8 cellular contexts compared by ENCODE assay signal in genomic region chr6:30544666-30545272, GRCh38. TPM values are rescaled to one million over a fixed set of nuclear protein-coding genes. Genes with fewer than 3 reads are reported as not detected.
DNase-seq lines count a peak whose midpoint lies in the region; ATAC-seq and TF ChIP-seq lines count a peak whose summit lies in the region.

No MANE protein-coding gene starts in this region.

- H3K4me1 ChIP-seq in CD4-positive, CD25-positive, alpha-beta regulatory T cell (ENCODE audit: control insufficient read depth, insufficient read depth, low read length, poor library complexity, severe bottlenecking) = peaks cover 35% of the 10 kb centered on the region
- H3K4me1 ChIP-seq in adipocyte (ENCODE audit: control insufficient read depth, insufficient read depth, low read length) = peaks cover 15% of the 10 kb centered on the region
- peaks cover 28% of the 10 kb centered on the region for H3K4me1 ChIP-seq in left ventricle myocardium inferior
- H3K4me1 ChIP-seq in sigmoid colon = peaks cover 0 to 9% (median 6%) of the 10 kb centered on the region in 4 donors

- no peaks in the 10 kb centered on the region for H3K27me3 Mint-ChIP-seq in CD4-positive, CD25-positive, alpha-beta regulatory T cell

- 34 to 48% methylated on average over 6 of the region's 6 CpGs for WGBS in sigmoid colon, 2 donors

- peak; percentile 62 for TF ChIP-seq CTCF in GM13977 (IDR thresholded peaks at IDR 0.05; ENCODE audit: extremely low read depth, insufficient read depth, missing control alignments)
- peak; percentile 86 for TF ChIP-seq CTCF in left ventricle myocardium inferior (IDR thresholded peaks at IDR 0.05; ENCODE audit: borderline replicate concordance)
- peak; percentile 27 to 76 (median 74) for TF ChIP-seq CTCF in sigmoid colon (IDR thresholded peaks at IDR 0.05)

- DNase-seq in CD4-positive, CD25-positive, alpha-beta regulatory T cell = peak in 2 of 3 donors; percentile 57 to 68
- DNase-seq in GM13977 (ENCODE audit: low spot score) (peak; percentile 56), NCI-H226 (peak; percentile 40), adipocyte (ENCODE audit: low read depth) (peak; percentile 91), left ventricle myocardium inferior (no peak), sigmoid colon (no peak)

- H3K27ac ChIP-seq in CD4-positive, CD25-positive, alpha-beta regulatory T cell (ENCODE audit: insufficient read depth, low read length, poor library complexity, severe bottlenecking) = peak overlapping the region; percentile 64
- H3K27ac ChIP-seq in left ventricle myocardium inferior (replicated peaks) (peak overlapping the region; percentile 21), sigmoid colon (no peak overlapping the region)

- H3K9me3 ChIP-seq in CD4-positive, CD25-positive, alpha-beta regulatory T cell (ENCODE audit: control insufficient read depth in 2 of 2, low read length in 2 of 2) = no peaks in the 10 kb centered on the region
- no peaks in the 10 kb centered on the region for H3K9me3 ChIP-seq in adipocyte (ENCODE audit: control insufficient read depth, low read length)
- no peaks in the 10 kb centered on the region for H3K9me3 ChIP-seq in left ventricle myocardium inferior (replicated peaks)
- H3K9me3 ChIP-seq in sigmoid colon = no peaks in the 10 kb centered on the region

- peaks cover 17% of the 10 kb centered on the region for H3K36me3 Mint-ChIP-seq in CD4-positive, CD25-positive, alpha-beta regulatory T cell

- ATAC-seq in CD4-positive, CD25-positive, alpha-beta regulatory T cell (ENCODE audit: low read depth in 2 of 2) = peak; percentile 36 to 45
- no peak for ATAC-seq in GM21786 (IDR thresholded peaks at IDR 0.05; ENCODE audit: unreplicated experiment)
- ATAC-seq in GM21576 (IDR thresholded peaks at IDR 0.05; ENCODE audit: unreplicated experiment) = no peak

- no peaks in the 10 kb centered on the region for H3K9me3 Mint-ChIP-seq in CD4-positive, CD25-positive, alpha-beta regulatory T cell

- peak overlapping the region; percentile 78 to 86 (median 83) for H3K27ac Mint-ChIP-seq in CD4-positive, CD25-positive, alpha-beta regulatory T cell

- TF ChIP-seq POLR2A in sigmoid colon (IDR thresholded peaks at IDR 0.05) = no peak

- intact Hi-C loops in left ventricle myocardium inferior (cut with micrococcal nuclease) = loop anchor here (2.0 kb wide), 1 partner anchor 62 kb away; no protein-coding TSS in a partner anchor
- intact Hi-C loops in sigmoid colon (cut with DNase I) = loop anchor here (5.0 to 10.0 kb wide), 2 partner anchors 53 to 200 kb away; partner anchors contain the start of gene RPP21

- H3K9ac ChIP-seq in adipocyte (ENCODE audit: low read length) = no peak overlapping the region

- no peak for TF ChIP-seq EP300 in sigmoid colon (IDR thresholded peaks at IDR 0.05)

- peak overlapping the region; percentile 64 to 80 (median 69) for H3K4me3 Mint-ChIP-seq in CD4-positive, CD25-positive, alpha-beta regulatory T cell

- no peaks in the 10 kb centered on the region for H3K27me3 ChIP-seq in CD4-positive, CD25-positive, alpha-beta regulatory T cell (ENCODE audit: control insufficient read depth, insufficient read depth, low read length)
- no peaks in the 10 kb centered on the region for H3K27me3 ChIP-seq in adipocyte (replicated peaks; ENCODE audit: control insufficient read depth, insufficient read depth, low read length)
- no peaks in the 10 kb centered on the region for H3K27me3 ChIP-seq in left ventricle myocardium inferior (ENCODE audit: low read depth)
- H3K27me3 ChIP-seq in sigmoid colon = no peaks in the 10 kb centered on the region

- peaks cover 24% of the 10 kb centered on the region for H3K36me3 ChIP-seq in CD4-positive, CD25-positive, alpha-beta regulatory T cell (ENCODE audit: control insufficient read depth, insufficient read depth, low read length)
- H3K36me3 ChIP-seq in adipocyte (ENCODE audit: control insufficient read depth, insufficient read depth, low read length, severe bottlenecking) (peaks cover 25% of the 10 kb centered on the region), left ventricle myocardium inferior (peaks cover 43% of the 10 kb centered on the region), sigmoid colon (peaks cover 0 to 48% (median 14%) of the 10 kb centered on the region in 4 donors)

- peak overlapping the region; percentile 48 for H3K4me3 ChIP-seq in CD4-positive, CD25-positive, alpha-beta regulatory T cell (ENCODE audit: low read depth, low read length)
- no peak overlapping the region for H3K4me3 ChIP-seq in adipocyte (ENCODE audit: low read length)
- H3K4me3 ChIP-seq in left ventricle myocardium inferior = no peak overlapping the region
- H3K4me3 ChIP-seq in sigmoid colon = no peak overlapping the region

- H3K4me1 Mint-ChIP-seq in CD4-positive, CD25-positive, alpha-beta regulatory T cell = peaks cover 21 to 34% (median 31%) of the 10 kb centered on the region in 4 donors

- in situ Hi-C loops in GM13977 (cut with MboI; ENCODE audit: low pct_unique_long_range_greater_than_20kb, low sequenced_read_pairs, unreplicated experiment) = no loop called here

RNA-seq across cellular contexts. Expression of gene GNL1, which starts 11.5 kb away (rescaled TPM):
- 189 TPM for total RNA-seq in CD4-positive, CD25-positive, alpha-beta regulatory T cell
- 10 to 100 TPM; 36.6 to 41.7 (median 37.6) TPM for polyA plus RNA-seq in CD4-positive, CD25-positive, alpha-beta regulatory T cell
- total RNA-seq in left ventricle myocardium inferior = 18.3 TPM
- 10 to 100 TPM; 31.6 to 36.3 (median 33.7) TPM for total RNA-seq in sigmoid colon
- 10 to 100 TPM; 27.7 to 50.6 (median 43.2) TPM for polyA plus RNA-seq in sigmoid colon

RNA-seq across cellular contexts. Expression of gene PRR3, which starts 12.3 kb away (rescaled TPM):
- 12.0 TPM for total RNA-seq in CD4-positive, CD25-positive, alpha-beta regulatory T cell
- polyA plus RNA-seq in CD4-positive, CD25-positive, alpha-beta regulatory T cell = 10 to 100 TPM in 1 of 4 donors, 1 to 10 TPM in 3; 4.9 to 10.1 (median 7.7) TPM
- 2.0 TPM for total RNA-seq in left ventricle myocardium inferior
- 10 to 100 TPM in 1 of 4 donors, 1 to 10 TPM in 3; 3.7 to 21.1 (median 4.6) TPM for total RNA-seq in sigmoid colon
- 1 to 10 TPM; 2.8 to 7.6 (median 3.0) TPM for polyA plus RNA-seq in sigmoid colon

RNA-seq across cellular contexts. Expression of gene ABCF1, which starts 26.5 kb away (rescaled TPM):
- 113 TPM for total RNA-seq in CD4-positive, CD25-positive, alpha-beta regulatory T cell
- 10 to 100 TPM; 14.3 to 25.3 (median 16.4) TPM for polyA plus RNA-seq in CD4-positive, CD25-positive, alpha-beta regulatory T cell
- total RNA-seq in left ventricle myocardium inferior (38.8 TPM), sigmoid colon (10 to 100 TPM; 26.9 to 38.8 (median 33.6) TPM)
- polyA plus RNA-seq in sigmoid colon = 10 to 100 TPM; 17.4 to 46.7 (median 25.4) TPM

RNA-seq across cellular contexts. Expression of gene HLA-E, which starts 55.5 kb away (rescaled TPM):
- 1,662 TPM for total RNA-seq in CD4-positive, CD25-positive, alpha-beta regulatory T cell
- polyA plus RNA-seq in CD4-positive, CD25-positive, alpha-beta regulatory T cell = 1,000 to 10,000 TPM; 2,373 to 2,677 (median 2,539) TPM
- 142 TPM for total RNA-seq in left ventricle myocardium inferior
- total RNA-seq in sigmoid colon = 100 to 1,000 TPM; 323 to 462 (median 387) TPM
- polyA plus RNA-seq in sigmoid colon = 100 to 1,000 TPM; 139 to 753 (median 181) TPM

Comparison
In these comparisons a context has a peak if more than half of its experiments do, and no peak if none do; other contexts are left out.
1. ATAC-seq: peak in CD4-positive, CD25-positive, alpha-beta regulatory T cell (2 of 2); none in GM21786 (single experiment) and GM21576 (single experiment).
2. DNase-seq: peak in CD4-positive, CD25-positive, alpha-beta regulatory T cell (2 of 3), GM13977 (single experiment), NCI-H226 (single experiment) and adipocyte (single experiment); none in left ventricle myocardium inferior (single experiment) and sigmoid colon (single experiment).
3. H3K27ac ChIP-seq: peak in CD4-positive, CD25-positive, alpha-beta regulatory T cell (single experiment) and left ventricle myocardium inferior (single experiment); none in sigmoid colon (0 of 4).
4. Peak in every context shown above with its lines, with median percentiles within 50 percentile points of each other: CTCF ChIP-seq.